Comparison of ENCODE assay signal across 9 cellular contexts in the genomic region with DNA sequence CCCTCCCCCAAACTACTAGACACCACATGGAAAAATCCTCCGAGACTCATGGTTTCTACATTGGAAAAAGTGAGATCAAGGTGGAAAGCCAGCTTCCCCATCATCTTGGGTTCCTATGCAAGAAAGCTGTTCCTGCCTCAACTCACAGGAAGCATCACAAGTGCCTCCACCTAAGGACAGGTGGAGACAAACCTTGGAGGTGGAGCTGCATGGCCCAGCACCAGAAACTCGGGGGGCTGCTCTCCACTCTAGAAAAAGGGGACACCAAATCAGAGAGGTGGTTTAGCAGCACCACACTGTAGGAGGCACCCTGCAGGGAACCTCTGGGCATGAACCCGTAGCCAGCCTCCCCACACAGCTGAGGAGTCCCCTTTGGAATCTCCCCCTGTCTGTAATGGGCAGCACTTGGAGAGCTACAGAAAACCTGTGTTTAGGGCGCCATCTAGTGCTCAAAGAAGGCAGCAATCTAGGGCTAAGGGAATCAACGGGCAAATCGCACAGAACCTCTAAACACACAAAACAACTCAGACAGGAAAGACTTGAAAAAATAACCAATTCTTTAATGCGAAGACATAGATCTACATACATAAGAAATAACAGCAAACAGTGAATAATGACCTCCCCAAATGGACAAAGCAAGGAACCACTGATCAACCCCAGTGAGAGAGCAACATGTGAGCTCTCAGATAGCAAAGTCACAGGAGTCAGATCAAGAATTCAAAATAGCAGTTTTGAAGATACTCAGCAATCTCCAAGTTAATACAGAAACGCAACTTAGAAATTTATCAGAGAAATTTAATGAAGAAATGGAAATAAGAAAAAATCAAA. TPM values are rescaled to one million over a fixed set of nuclear protein-coding genes. Genes with fewer than 3 reads are reported as not detected.
DNase-seq lines count a peak whose midpoint lies in the region; ATAC-seq and TF ChIP-seq lines count a peak whose summit lies in the region.
"Had no signal": no experiment of that assay in that cellular context is flagged by ENCODE, and none has a peak within 500 bp of the region (broad histone marks: within the 10 kb centered on the region; RNA-seq: fewer than 3 reads in every experiment).

No MANE protein-coding gene starts in this region.

- H3K9me3 ChIP-seq in mucosa of descending colon = no peaks in the 10 kb centered on the region

- peak; percentile 35 for TF ChIP-seq CTCF in mucosa of descending colon (IDR thresholded peaks at IDR 0.05)

- peaks cover 4 to 10% of the 10 kb centered on the region in 2 donors for H3K4me1 Mint-ChIP-seq in effector memory CD8-positive, alpha-beta T cell (ENCODE audit: low read depth in 2 of 2)

- intact Hi-C loops in Right ventricle myocardium superior (cut with DNase I) (no loop called here), Right ventricle myocardium inferior (cut with DNase I) (no loop called here), mucosa of descending colon (cut with DNase I, micrococcal nuclease) (no loop called here)

- H3K4me3 Mint-ChIP-seq in effector memory CD8-positive, alpha-beta T cell = no peak overlapping the region

- H3K4me3 ChIP-seq in mucosa of descending colon = no peak overlapping the region

- DNase-seq in Right ventricle myocardium superior (peak; percentile 40), Right ventricle myocardium inferior (ENCODE audit: missing footprints) (no peak), NCI-H526 treated with DMSO at 0.1 percent for 48 hours (lab: John Stamatoyannopoulos, UW) (peak; percentile 2), mucosa of descending colon (peak in 2 of 3 donors; percentile 17 to 77)
- DNase-seq in activated CD8-positive, alpha-beta memory T cell treated with anti-CD3 and anti-CD28 coated beads for 24 hours = peak; percentile 79
- DNase-seq in effector memory CD8-positive, alpha-beta T cell = peak; percentile 42 to 48 (median 46)
- peak; percentile 2 to 10 for DNase-seq in stimulated activated CD8-positive, alpha-beta memory T cell treated with anti-CD3 and anti-CD28 coated beads, Interleukin-7, amount 100 ng/mL, for 48 hours (ENCODE audit: extremely low read depth in 1 of 2, low read depth in 1 of 2)

- no peaks in the 10 kb centered on the region for H3K36me3 ChIP-seq in mucosa of descending colon (ENCODE audit: low read depth)

- H3K36me3 Mint-ChIP-seq in effector memory CD8-positive, alpha-beta T cell (ENCODE audit: insufficient read depth) = no peaks in the 10 kb centered on the region

- no peaks in the 10 kb centered on the region for H3K27me3 Mint-ChIP-seq in effector memory CD8-positive, alpha-beta T cell

- H3K9me3 Mint-ChIP-seq in effector memory CD8-positive, alpha-beta T cell = no peaks in the 10 kb centered on the region

- H3K27ac Mint-ChIP-seq in effector memory CD8-positive, alpha-beta T cell = no peak overlapping the region

- H3K4me1 ChIP-seq in mucosa of descending colon (ENCODE audit: low read depth) = no peaks in the 10 kb centered on the region

- ATAC-seq in Right ventricle myocardium superior (ENCODE audit: poor library complexity) (peak; percentile 71), Right ventricle myocardium inferior (no peak), HG03045 (IDR thresholded peaks at IDR 0.05; ENCODE audit: unreplicated experiment) (peak; percentile 61), mucosa of descending colon (peak; percentile 75)
- peak; percentile 80 for ATAC-seq in effector memory CD8-positive, alpha-beta T cell (replicated peaks)

RNA-seq across cellular contexts. Expression of a gene that starts 37.0 kb away (rescaled TPM):
- total RNA-seq in Right ventricle myocardium superior = 6.6 TPM
- total RNA-seq in Right ventricle myocardium inferior = 6.8 TPM
- total RNA-seq in mucosa of descending colon = 10 to 100 TPM; 10.2 to 12.5 (median 12.0) TPM

RNA-seq across cellular contexts. Expression of a gene that starts 55.2 kb away (rescaled TPM):
- total RNA-seq in Right ventricle myocardium superior = not detected
- not detected for total RNA-seq in Right ventricle myocardium inferior
- not detected for total RNA-seq in mucosa of descending colon
- total RNA-seq: subcutaneous adipose tissue had no signal
